1 cellular context compared by ENCODE assay signal in the genomic region with DNA sequence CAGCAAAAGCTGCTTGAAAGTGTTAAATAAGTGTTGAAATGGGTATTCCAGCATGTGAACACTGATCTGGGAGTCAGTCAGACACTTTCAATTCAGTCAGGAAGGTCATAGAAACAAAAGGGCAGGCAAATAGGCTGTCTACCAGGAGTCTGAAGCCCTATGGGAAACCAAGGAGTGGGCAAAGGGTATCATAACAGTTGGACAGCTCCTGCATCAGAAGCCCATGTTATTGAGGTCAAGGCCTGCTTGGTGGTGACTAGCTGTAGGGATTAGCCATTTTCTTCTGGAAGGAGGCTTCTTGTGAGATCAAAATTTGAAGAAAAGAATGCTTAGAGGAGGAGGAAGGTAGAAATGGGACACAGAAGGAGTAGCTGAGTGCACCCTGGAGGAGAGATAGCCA.
TF ChIP-seq lines count a peak whose summit lies in the region.

No MANE protein-coding gene starts in this region.

TF ChIP-seq in HCT116, 20 proteins besides CTCF, POLR2A, EP300 and RAD21 (continued from another document):
- TF ChIP-seq REST (IDR thresholded peaks at IDR 0.05; ENCODE audit: low read depth), result 0 out of 2 replicates have a peak, but pooled peaks have one; percentile 8
- TF ChIP-seq YY1 (IDR thresholded peaks at IDR 0.05; ENCODE audit: extremely low read depth, insufficient replicate concordance, low read depth, low read length), result no peak
- TF ChIP-seq ZNF274 (IDR thresholded peaks at IDR 0.05; ENCODE audit: low read depth, low read length), result no peak
- TF ChIP-seq SRF (IDR thresholded peaks at IDR 0.05; ENCODE audit: low read depth), result no peak
- TF ChIP-seq JUND (IDR thresholded peaks at IDR 0.05), result no peak
